Comparison of ENCODE assay signal across 15 cellular contexts in the genomic region with DNA sequence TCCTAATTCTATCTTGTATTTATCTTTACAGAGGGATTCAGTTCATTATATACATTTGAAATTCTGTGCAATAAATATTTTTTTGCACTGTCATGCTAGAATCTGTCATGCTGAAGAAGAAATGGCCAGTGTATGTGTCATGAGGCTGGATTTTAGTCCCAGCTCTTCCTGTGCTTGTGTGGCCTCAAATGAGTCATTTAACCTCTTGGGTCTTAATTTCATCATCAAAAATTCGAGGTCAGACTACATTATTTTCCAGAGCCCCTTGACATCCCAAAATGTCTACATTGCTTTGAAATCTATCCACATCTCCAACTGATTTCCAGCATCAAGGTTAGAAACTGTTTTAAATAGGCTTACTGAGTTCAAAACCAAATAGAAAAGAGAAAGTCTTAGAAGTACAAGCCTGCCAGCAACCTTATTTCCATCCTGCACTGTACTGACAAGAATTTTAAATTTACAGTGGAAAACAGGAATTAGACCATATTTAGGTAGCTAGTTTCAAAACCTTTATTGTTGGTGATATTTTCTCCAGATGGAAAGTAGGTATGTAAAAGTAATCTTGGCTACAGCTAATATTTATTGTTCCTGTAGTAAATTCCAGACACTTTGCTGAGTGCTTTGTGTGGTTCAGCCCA.
A peak's percentile ranks its signal among the peaks of the same experiment; 100 is the strongest.
DNase-seq lines count a peak whose midpoint lies in the region; ATAC-seq, FAIRE-seq and TF ChIP-seq lines count a peak whose summit lies in the region.
"Had no signal": no experiment of that assay in that cellular context is flagged by ENCODE, and none has a peak within 500 bp of the region (broad histone marks: within the 10 kb centered on the region; RNA-seq: fewer than 3 reads in every experiment).

No MANE protein-coding gene starts in this region.

- WGBS in K562 (ENCODE audit: insufficient coverage, low coverage, missing lambda C conversion rate) = 0% methylated on average over 1 of the region's 1 CpG

- peak overlapping the region; percentile 96 for H3K27ac ChIP-seq in ACC112 (ENCODE audit: low read depth, low read length)
- H3K27ac ChIP-seq in K562 (ENCODE audit: extremely low read depth, low read depth, low read length) = no peak overlapping the region
- H3K27ac ChIP-seq: skin epidermis had no signal

- H3K9me1 ChIP-seq in K562 (ENCODE audit: control insufficient read depth, insufficient read depth, low read length) = no peaks in the 10 kb centered on the region

- no peak for TF ChIP-seq RAD21 in K562 (CRISPR knock-in tag; conservative IDR thresholded peaks at IDR 0.05 in 1 of 2, IDR thresholded peaks at IDR 0.05 in 1 of 2)

- H3K27me3 ChIP-seq in ACC112 (ENCODE audit: insufficient read depth, low read length) (no peaks in the 10 kb centered on the region), K562 (ENCODE audit: control insufficient read depth in 2 of 2, insufficient read depth in 2 of 2, low read length in 2 of 2) (no peaks in the 10 kb centered on the region)
- H3K27me3 ChIP-seq: heart right ventricle, suprapubic skin had no signal

- peak overlapping the region; percentile 39 for H2AFZ ChIP-seq in ACC112 (ENCODE audit: low read length, unreplicated experiment)
- no peak overlapping the region for H2AFZ ChIP-seq in K562 (ENCODE audit: low read depth, low read length)

- ATAC-seq in K562 (peak; percentile 59; the same call in 2 of the 3 replicates), HG03520 (IDR thresholded peaks at IDR 0.05; ENCODE audit: unreplicated experiment) (no peak), HG02981 (IDR thresholded peaks at IDR 0.05; ENCODE audit: unreplicated experiment) (no peak)
- ATAC-seq: activated T-helper 17 cell treated with anti-CD3 and anti-CD28 coated beads, Interleukin-2, amount 50 U/mL, for 72 hours had no signal

- DNase-seq in HT-29 (ENCODE audit: low spot score) (peak; percentile 31), K562 (ENCODE audit: extremely low read depth in 1 of 4, low spot score in 3 of 4) (peak in 3 of 4 experiments; percentile 7 to 11 (median 7)), kidney glomerular epithelial cell (lab: John Stamatoyannopoulos, UW) (peak; percentile 52), NCI-H345 treated with DMSO at 0.1 percent for 48 hours (lab: John Stamatoyannopoulos, UW; ENCODE audit: unreplicated experiment) (no peak), NCI-H1436 treated with DMSO at 0.1 percent for 48 hours (lab: John Stamatoyannopoulos, UW) (no peak)
- DNase-seq: CD4-positive, CD25-positive, alpha-beta regulatory T cell; heart right ventricle; NCI-H1417; T-helper 9 cell had no signal

- no peak overlapping the region for H3K4me2 ChIP-seq in K562 (ENCODE audit: insufficient read depth, low read length)

- no peak for TF ChIP-seq CTCF in K562 (IDR thresholded peaks at IDR 0.05 in 2 of 3, conservative IDR thresholded peaks at IDR 0.05 in 1 of 3; ENCODE audit: insufficient read depth in 2 of 3, low read depth in 1 of 3, low read length in 3 of 3)

- H3K9me3 ChIP-seq in K562 (replicated peaks; ENCODE audit: control insufficient read depth, insufficient read depth, low read depth, low read length) = no peaks in the 10 kb centered on the region
- H3K9me3 ChIP-seq: heart right ventricle, suprapubic skin had no signal

- CTCF ChIA-PET in K562 (lab: Yijun Ruan, JAX; ENCODE audit: low intra/inter-chr PET ratio) = no interaction called here

- in situ Hi-C loops in K562 (cut with MboI) = loop anchor here (25.0 kb wide), 1 partner anchor 910 kb away; a partner anchor contains a TSS

- H3K79me2 ChIP-seq in ACC112 (ENCODE audit: control insufficient read depth, insufficient read depth, low read length, unreplicated experiment) = no peaks in the 10 kb centered on the region
- H3K79me2 ChIP-seq in K562 (ENCODE audit: control insufficient read depth, insufficient read depth, low read length) = no peaks in the 10 kb centered on the region

- POLR2A ChIA-PET in K562 (lab: Yijun Ruan, JAX) = no interaction called here

- peak overlapping the region; percentile 41; the same call in 1 of the 2 replicates for H3K4me3 ChIP-seq in ACC112 (ENCODE audit: low read depth, low read length)
- no peak overlapping the region for H3K4me3 ChIP-seq in K562
- H3K4me3 ChIP-seq: heart right ventricle, skin epidermis, suprapubic skin had no signal

- no peaks in the 10 kb centered on the region for H4K20me1 ChIP-seq in K562 (replicated peaks; ENCODE audit: control insufficient read depth, insufficient read depth, low read length)

- no peaks in the 10 kb centered on the region for H3K36me3 ChIP-seq in ACC112 (ENCODE audit: insufficient read depth, low read length)
- H3K36me3 ChIP-seq in K562 (ENCODE audit: control insufficient read depth, insufficient read depth, low read length) = no peaks in the 10 kb centered on the region
- H3K36me3 ChIP-seq: heart right ventricle, suprapubic skin had no signal

- BruUV-seq in K562 (replicated peaks; lab: Mats Ljungman, UMichigan) = no TSS peak

- intact Hi-C loops in K562 (cut with micrococcal nuclease) = no loop called here

- no peak for TF ChIP-seq POLR2A in K562 (conservative IDR thresholded peaks at IDR 0.05)

- TF ChIP-seq EP300 in K562 (IDR thresholded peaks at IDR 0.05; ENCODE audit: low read length) = peak; percentile 51

- H3K4me1 ChIP-seq in ACC112 (ENCODE audit: control insufficient read depth, insufficient read depth, low read length, unreplicated experiment) = peaks cover 29% of the 10 kb centered on the region
- H3K4me1 ChIP-seq in K562 (replicated peaks in 1 of 2; ENCODE audit: control insufficient read depth in 2 of 2, insufficient read depth in 2 of 2, low read length in 2 of 2) = no peaks in the 10 kb centered on the region
- H3K4me1 ChIP-seq: suprapubic skin had no signal

- no peak overlapping the region for H3K9ac ChIP-seq in K562 (ENCODE audit: insufficient read depth in 1 of 2, low read depth in 2 of 2, low read length in 2 of 2)

- FAIRE-seq in K562 (lab: Jason Lieb, UNC) = no peak

TF ChIP-seq in K562, 482 proteins besides CTCF, POLR2A, EP300 and RAD21 (continues in another document):
- TF ChIP-seq CSDE1 (IDR thresholded peaks at IDR 0.05) (no peak), SMARCA4 (IDR thresholded peaks at IDR 0.05) (peak; percentile 43; the same call in 1 of the 2 replicates), RBM25 (IDR thresholded peaks at IDR 0.05; ENCODE audit: low read depth, low read length, severe bottlenecking) (no peak), DACH1 (IDR thresholded peaks at IDR 0.05; ENCODE audit: partially characterized antibody) (no peak), MAZ (CRISPR knock-in tag; conservative IDR thresholded peaks at IDR 0.05 in 1 of 2, IDR thresholded peaks at IDR 0.05 in 1 of 2) (0 out of 4 replicates have a peak, but pooled peaks of 1 of the 2 experiments have one; percentile 26), HDAC1 (IDR thresholded peaks at IDR 0.05) (no peak), LCOR (CRISPR knock-in tag; IDR thresholded peaks at IDR 0.05) (no peak), ATF1 (CRISPR knock-in tag; IDR thresholded peaks at IDR 0.05) (no peak), ATF1 (tag; IDR thresholded peaks at IDR 0.05) (no peak), YBX1 (IDR thresholded peaks at IDR 0.05) (no peak), TEAD4 (IDR thresholded peaks at IDR 0.05; ENCODE audit: low read length) (no peak), TEAD4 (CRISPR knock-in tag; IDR thresholded peaks at IDR 0.05; ENCODE audit: borderline replicate concordance) (no peak), JUND (IDR thresholded peaks at IDR 0.05; ENCODE audit: borderline replicate concordance, low read depth, low read length) (peak; percentile 85), JUND (tag; IDR thresholded peaks at IDR 0.05; ENCODE audit: borderline replicate concordance, low read depth, low read length) (peak; percentile 55; the same call in 1 of the 3 replicates), MEF2A (IDR thresholded peaks at IDR 0.05; ENCODE audit: control insufficient read depth, low read depth, low read length) (no peak), SRSF3 (IDR thresholded peaks at IDR 0.05; ENCODE audit: insufficient read depth, low read length) (no peak), ARID2 (IDR thresholded peaks at IDR 0.05) (no peak), DDX20 (tag; IDR thresholded peaks at IDR 0.05; ENCODE audit: low read depth) (no peak), MEIS2 (IDR thresholded peaks at IDR 0.05; ENCODE audit: partially characterized antibody) (peak; percentile 15), ZNF408 (CRISPR knock-in tag; IDR thresholded peaks at IDR 0.05; ENCODE audit: low read depth) (no peak), TAF7 (tag; IDR thresholded peaks at IDR 0.05) (no peak)
- TF ChIP-seq, protein P1, sequence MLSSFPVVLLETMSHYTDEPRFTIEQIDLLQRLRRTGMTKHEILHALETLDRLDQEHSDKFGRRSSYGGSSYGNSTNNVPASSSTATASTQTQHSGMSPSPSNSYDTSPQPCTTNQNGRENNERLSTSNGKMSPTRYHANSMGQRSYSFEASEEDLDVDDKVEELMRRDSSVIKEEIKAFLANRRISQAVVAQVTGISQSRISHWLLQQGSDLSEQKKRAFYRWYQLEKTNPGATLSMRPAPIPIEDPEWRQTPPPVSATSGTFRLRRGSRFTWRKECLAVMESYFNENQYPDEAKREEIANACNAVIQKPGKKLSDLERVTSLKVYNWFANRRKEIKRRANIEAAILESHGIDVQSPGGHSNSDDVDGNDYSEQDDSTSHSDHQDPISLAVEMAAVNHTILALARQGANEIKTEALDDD (IDR thresholded peaks at IDR 0.05) = no peak
- TF ChIP-seq, protein P2, sequence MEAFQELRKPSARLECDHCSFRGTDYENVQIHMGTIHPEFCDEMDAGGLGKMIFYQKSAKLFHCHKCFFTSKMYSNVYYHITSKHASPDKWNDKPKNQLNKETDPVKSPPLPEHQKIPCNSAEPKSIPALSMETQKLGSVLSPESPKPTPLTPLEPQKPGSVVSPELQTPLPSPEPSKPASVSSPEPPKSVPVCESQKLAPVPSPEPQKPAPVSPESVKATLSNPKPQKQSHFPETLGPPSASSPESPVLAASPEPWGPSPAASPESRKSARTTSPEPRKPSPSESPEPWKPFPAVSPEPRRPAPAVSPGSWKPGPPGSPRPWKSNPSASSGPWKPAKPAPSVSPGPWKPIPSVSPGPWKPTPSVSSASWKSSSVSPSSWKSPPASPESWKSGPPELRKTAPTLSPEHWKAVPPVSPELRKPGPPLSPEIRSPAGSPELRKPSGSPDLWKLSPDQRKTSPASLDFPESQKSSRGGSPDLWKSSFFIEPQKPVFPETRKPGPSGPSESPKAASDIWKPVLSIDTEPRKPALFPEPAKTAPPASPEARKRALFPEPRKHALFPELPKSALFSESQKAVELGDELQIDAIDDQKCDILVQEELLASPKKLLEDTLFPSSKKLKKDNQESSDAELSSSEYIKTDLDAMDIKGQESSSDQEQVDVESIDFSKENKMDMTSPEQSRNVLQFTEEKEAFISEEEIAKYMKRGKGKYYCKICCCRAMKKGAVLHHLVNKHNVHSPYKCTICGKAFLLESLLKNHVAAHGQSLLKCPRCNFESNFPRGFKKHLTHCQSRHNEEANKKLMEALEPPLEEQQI (IDR thresholded peaks at IDR 0.05) = no peak

Comparison
In these comparisons a context has a peak if more than half of its experiments do, and no peak if none do; other contexts are left out.
1. DNase-seq: peak in HT-29 (single experiment), K562 (3 of 4) and kidney glomerular epithelial cell (single experiment); none in NCI-H345 treated with DMSO at 0.1 percent for 48 hours (single experiment) and NCI-H1436 treated with DMSO at 0.1 percent for 48 hours (single experiment).